ENCODE assay signal across 11 cellular contexts in the genomic region with DNA sequence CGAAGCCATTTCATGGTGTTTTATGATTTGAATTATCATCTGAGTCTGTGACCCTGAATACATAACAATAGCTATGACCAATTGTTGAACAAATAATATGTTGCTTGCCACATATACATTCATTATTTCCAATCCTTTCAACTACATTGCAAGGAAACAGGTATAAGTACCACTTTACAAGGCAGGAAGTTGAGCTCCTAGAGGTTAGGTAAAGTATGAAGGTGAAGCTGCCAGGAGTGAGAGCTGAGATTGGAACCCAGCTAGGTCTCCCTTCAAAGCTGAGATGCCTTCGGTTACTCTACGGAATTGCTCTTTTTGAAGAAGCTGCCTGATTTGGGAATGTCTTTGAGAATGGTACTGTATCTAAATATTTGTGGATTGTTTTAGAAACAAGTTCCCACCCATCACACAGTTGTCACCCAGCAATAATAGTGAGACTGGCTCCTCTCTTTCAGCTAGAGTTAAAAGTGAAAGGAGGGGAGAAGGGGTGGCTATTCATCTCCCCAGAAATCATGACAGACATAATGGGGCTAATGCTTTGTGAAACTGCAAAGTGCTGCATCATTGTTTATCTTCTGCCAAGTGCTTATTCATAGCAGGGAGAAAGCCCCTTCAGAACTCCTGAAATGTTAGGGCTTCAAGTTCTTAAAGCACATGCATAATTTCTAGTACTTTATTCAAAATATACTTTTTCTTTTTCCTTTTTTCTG.
DNase-seq lines count a peak whose midpoint lies in the region; ATAC-seq and TF ChIP-seq lines count a peak whose summit lies in the region.
"Had no signal": no experiment of that assay in that cellular context is flagged by ENCODE, and none has a peak within 500 bp of the region (broad histone marks: within the 10 kb centered on the region; RNA-seq: fewer than 3 reads in every experiment).

No MANE protein-coding gene starts in this region.

- no peaks in the 10 kb centered on the region for H3K9me3 ChIP-seq in T-helper 17 cell (ENCODE audit: control insufficient read depth, low read length, poor library complexity, severe bottlenecking)

- no peak overlapping the region for H3K4me3 Mint-ChIP-seq in T-helper 17 cell
- no peak overlapping the region for H3K4me3 Mint-ChIP-seq in stimulated activated naive B cell treated with anti-CD40 and anti-IgM and Interleukin-4, amounts not matched to agents 10 μg/mL and 1 μg/mL and 100 μg/mL, for 72 hours

- ATAC-seq in activated naive CD4-positive, alpha-beta T cell treated with anti-CD3 and anti-CD28 coated beads, Interleukin-2, amount 50 U/mL, for 72 hours, result peak; percentile 35 to 46
- ATAC-seq in T-helper 17 cell (peak; percentile 68), HG02852 (IDR thresholded peaks at IDR 0.05; ENCODE audit: unreplicated experiment) (no peak)
- no peak for ATAC-seq in stimulated activated naive B cell treated with anti-CD40 and anti-IgM and Interleukin-4, amounts not matched to agents 10 μg/mL and 1 μg/mL and 100 μg/mL, for 72 hours (replicated peaks)

- no peak for TF ChIP-seq CTCF in fibroblast of pulmonary artery (IDR thresholded peaks at IDR 0.05; ENCODE audit: low read length, missing control alignments)

- peaks cover 11% of the 10 kb centered on the region for H3K4me1 Mint-ChIP-seq in T-helper 17 cell
- H3K4me1 Mint-ChIP-seq in stimulated activated naive B cell treated with anti-CD40 and anti-IgM and Interleukin-4, amounts not matched to agents 10 μg/mL and 1 μg/mL and 100 μg/mL, for 72 hours, result peaks cover 11 to 12% of the 10 kb centered on the region in 2 donors

- no peak for DNase-seq in activated naive CD4-positive, alpha-beta T cell treated with anti-CD3 and anti-CD28 coated beads, Interleukin-2, amount 50 U/mL, for 72 hours (ENCODE audit: low spot score in 2 of 2)
- DNase-seq in activated naive CD4-positive, alpha-beta T cell treated with anti-CD3 and anti-CD28 coated beads, Interleukin-2, amount 50 U/mL, for 16 hours, result no peak
- DNase-seq in T-helper 17 cell, result no peak
- peak; percentile 84 for DNase-seq in fibroblast of pulmonary artery (ENCODE audit: low read depth)
- peak; percentile 11 for DNase-seq in superior temporal gyrus (ENCODE audit: extremely low spot score)
- DNase-seq in kidney tubule cell (ENCODE audit: low spot score), result no peak
- DNase-seq in stimulated activated naive B cell treated with anti-CD40 and anti-IgM and Interleukin-4, amounts not matched to agents 10 μg/mL and 1 μg/mL and 100 μg/mL, for 72 hours, result no peak
- DNase-seq: foreskin fibroblast, midbrain had no signal

- peaks cover 13 to 25% of the 10 kb centered on the region in 2 donors for H3K36me3 Mint-ChIP-seq in activated naive CD4-positive, alpha-beta T cell treated with anti-CD3 and anti-CD28 coated beads, Interleukin-2, amount 50 U/mL, for 72 hours
- H3K36me3 Mint-ChIP-seq in T-helper 17 cell (ENCODE audit: low read depth), result no peaks in the 10 kb centered on the region
- H3K36me3 Mint-ChIP-seq in stimulated activated naive B cell treated with anti-CD40 and anti-IgM and Interleukin-4, amounts not matched to agents 10 μg/mL and 1 μg/mL and 100 μg/mL, for 72 hours, result peaks cover 31% of the 10 kb centered on the region in 2 donors

- peaks cover 18 to 23% of the 10 kb centered on the region in 2 donors for H3K9me3 Mint-ChIP-seq in activated naive CD4-positive, alpha-beta T cell treated with anti-CD3 and anti-CD28 coated beads, Interleukin-2, amount 50 U/mL, for 72 hours
- peaks cover 8 to 10% of the 10 kb centered on the region in 2 donors for H3K9me3 Mint-ChIP-seq in stimulated activated naive B cell treated with anti-CD40 and anti-IgM and Interleukin-4, amounts not matched to agents 10 μg/mL and 1 μg/mL and 100 μg/mL, for 72 hours

- no peaks in the 10 kb centered on the region for H3K27me3 Mint-ChIP-seq in T-helper 17 cell
- H3K27me3 Mint-ChIP-seq in stimulated activated naive B cell treated with anti-CD40 and anti-IgM and Interleukin-4, amounts not matched to agents 10 μg/mL and 1 μg/mL and 100 μg/mL, for 72 hours, result no peaks in the 10 kb centered on the region

- no peak overlapping the region for H3K4me3 ChIP-seq in fibroblast of pulmonary artery (replicated peaks; ENCODE audit: low read depth, low read length)
- H3K4me3 ChIP-seq: BLaER1 treated with 17β-estradiol and CSF1 and Interleukin-3, amounts not matched to agents 10 nM and 100 nM had no signal

- H3K27ac Mint-ChIP-seq in activated naive CD4-positive, alpha-beta T cell treated with anti-CD3 and anti-CD28 coated beads, Interleukin-2, amount 50 U/mL, for 72 hours, result no peak overlapping the region
- peak overlapping the region; percentile 65 for H3K27ac Mint-ChIP-seq in T-helper 17 cell
- H3K27ac Mint-ChIP-seq in stimulated activated naive B cell treated with anti-CD40 and anti-IgM and Interleukin-4, amounts not matched to agents 10 μg/mL and 1 μg/mL and 100 μg/mL, for 72 hours, result no peak overlapping the region

Comparison
In these comparisons a context has a peak if more than half of its experiments do, and no peak if none do; other contexts are left out.
1. ATAC-seq: peak in activated naive CD4-positive, alpha-beta T cell treated with anti-CD3 and anti-CD28 coated beads, Interleukin-2, amount 50 U/mL, for 72 hours (2 of 2) and T-helper 17 cell (single experiment); none in HG02852 (single experiment) and stimulated activated naive B cell treated with anti-CD40 and anti-IgM and Interleukin-4, amounts not matched to agents 10 μg/mL and 1 μg/mL and 100 μg/mL, for 72 hours (0 of 2).
2. DNase-seq: peak in fibroblast of pulmonary artery (single experiment) and superior temporal gyrus (single experiment); none in activated naive CD4-positive, alpha-beta T cell treated with anti-CD3 and anti-CD28 coated beads, Interleukin-2, amount 50 U/mL, for 72 hours (0 of 2), activated naive CD4-positive, alpha-beta T cell treated with anti-CD3 and anti-CD28 coated beads, Interleukin-2, amount 50 U/mL, for 16 hours (single experiment), T-helper 17 cell (0 of 3), kidney tubule cell (single experiment) and stimulated activated naive B cell treated with anti-CD40 and anti-IgM and Interleukin-4, amounts not matched to agents 10 μg/mL and 1 μg/mL and 100 μg/mL, for 72 hours (single experiment).